Comparison of ENCODE assay signal across 26 cellular contexts in the genomic region with DNA sequence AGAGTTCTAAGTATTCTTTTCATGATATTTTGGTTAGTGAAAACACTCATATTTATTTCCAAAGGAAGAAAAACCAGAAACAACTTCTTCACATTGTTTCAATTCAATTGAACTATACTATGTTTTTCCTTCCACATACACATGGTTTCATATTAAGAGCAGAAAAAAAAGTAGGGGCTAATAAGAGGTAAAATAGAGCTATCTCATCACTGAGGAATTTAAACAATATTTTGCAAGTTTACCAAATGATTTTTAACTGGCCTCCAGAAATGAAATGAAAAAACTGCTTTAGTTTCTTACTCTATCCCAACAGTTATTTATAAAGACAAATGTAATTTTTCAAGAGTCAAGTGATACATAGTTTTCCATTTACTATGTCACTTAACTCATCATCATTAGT.
A peak's percentile ranks its signal among the peaks of the same experiment; 100 is the strongest.
DNase-seq lines count a peak whose midpoint lies in the region; ATAC-seq and TF ChIP-seq lines count a peak whose summit lies in the region.
"Had no signal": no experiment of that assay in that cellular context is flagged by ENCODE, and none has a peak within 500 bp of the region (broad histone marks: within the 10 kb centered on the region; RNA-seq: fewer than 3 reads in every experiment).

No MANE protein-coding gene starts in this region.

- DNase-seq in AG04450 (ENCODE audit: low read depth, low spot score), result peak; percentile 1
- DNase-seq in GM23248, result peak; percentile 42
- peak; percentile 29 for DNase-seq in dedifferentiated amniotic fluid mesenchymal stem cell (ENCODE audit: extremely low spot score)
- DNase-seq in iris pigment epithelial cell (ENCODE audit: low read depth), result peak; percentile 28
- no peak for DNase-seq in AG08396 (ENCODE audit: low spot score)
- no peak for DNase-seq in stomach
- no peak for DNase-seq in HK-2 (ENCODE audit: unreplicated experiment)
- DNase-seq: Caco-2; CD4-positive, alpha-beta memory T cell; DMS 273 treated with DMSO at 0.1 percent for 48 hours; DMS79 treated with DMSO at 0.1 percent for 48 hours; GOT3; HCEC 1CT; KBM-7; MM.1S; NCI-H1092; NCI-H1436 treated with DMSO at 0.1 percent for 48 hours; NCI-H1930; NCI-H510A; SHP77 treated with DMSO at 0.1 percent for 48 hours had no signal

- no peaks in the 10 kb centered on the region for H3K9me2 ChIP-seq in GM23248 (ENCODE audit: insufficient read depth)

- H4K20me1 ChIP-seq in GM23248 (ENCODE audit: insufficient read depth), result no peaks in the 10 kb centered on the region
- H4K20me1 ChIP-seq: BLaER1 treated with 17β-estradiol and CSF1 and Interleukin-3, amounts not matched to agents 10 nM and 100 nM had no signal

- POLR2A ChIA-PET in AG04450 (lab: Yijun Ruan, JAX), result no interaction called here

- in situ Hi-C loops in GM23248 (cut with MboI), result no loop called here

- no peaks in the 10 kb centered on the region for H3K27me3 ChIP-seq in AG04450 (ENCODE audit: control insufficient read depth, insufficient read depth, low read length)
- H3K27me3 ChIP-seq in GM23248 (replicated peaks; ENCODE audit: insufficient read depth), result no peaks in the 10 kb centered on the region
- no peaks in the 10 kb centered on the region for H3K27me3 ChIP-seq in stomach
- H3K27me3 ChIP-seq: BLaER1 treated with 17β-estradiol and CSF1 and Interleukin-3, amounts not matched to agents 10 nM and 100 nM had no signal

- H3K9ac ChIP-seq in GM23248, result no peak overlapping the region
- H3K9ac ChIP-seq: BLaER1 treated with 17β-estradiol and CSF1 and Interleukin-3, amounts not matched to agents 10 nM and 100 nM had no signal

- intact Hi-C loops in stomach (cut with DNase I; ENCODE audit: low total_unique reads), result no loop called here

- H3K27ac ChIP-seq in AG04450 (ENCODE audit: low read depth, low read length) (no peak overlapping the region), GM23248 (no peak overlapping the region), stomach (no peak overlapping the region)
- H3K27ac ChIP-seq: BLaER1 treated with 17β-estradiol and CSF1 and Interleukin-3, amounts not matched to agents 10 nM and 100 nM; HL-60; RWPE1; SK-N-MC had no signal

- H3K36me3 ChIP-seq in GM23248 (ENCODE audit: low read depth) (no peaks in the 10 kb centered on the region), stomach (peaks cover 0 to 31% (median 23%) of the 10 kb centered on the region in 4 donors)

- no peaks in the 10 kb centered on the region for H3F3A ChIP-seq in GM23248 (ENCODE audit: insufficient read depth)

- H3K4me3 ChIP-seq in AG04450 (ENCODE audit: low read depth, low read length) (no peak overlapping the region), GM23248 (no peak overlapping the region), stomach (no peak overlapping the region)
- H3K4me3 ChIP-seq: BLaER1 treated with 17β-estradiol and CSF1 and Interleukin-3, amounts not matched to agents 10 nM and 100 nM; SK-N-MC had no signal

- no peak for ATAC-seq in HG02610 (IDR thresholded peaks at IDR 0.05; ENCODE audit: unreplicated experiment)
- ATAC-seq: HepG2 had no signal

- TF ChIP-seq CTCF in AG04450 (IDR thresholded peaks at IDR 0.05; ENCODE audit: low read depth, low read length), result no peak
- no peak for TF ChIP-seq CTCF in stomach (IDR thresholded peaks at IDR 0.05)

- peaks cover 6% of the 10 kb centered on the region; the same call in 1 of the 2 replicates for H3K4me1 ChIP-seq in GM23248 (ENCODE audit: insufficient read depth)
- no peaks in the 10 kb centered on the region for H3K4me1 ChIP-seq in stomach
- H3K4me1 ChIP-seq: Caco-2 had no signal

- H3K4me2 ChIP-seq in GM23248 (ENCODE audit: unreplicated experiment), result no peak overlapping the region
- H3K4me2 ChIP-seq: BLaER1 treated with 17β-estradiol and CSF1 and Interleukin-3, amounts not matched to agents 10 nM and 100 nM had no signal

- H3K9me3 ChIP-seq in AG04450 (ENCODE audit: control insufficient read depth, insufficient read depth, low read length), result no peaks in the 10 kb centered on the region
- no peaks in the 10 kb centered on the region for H3K9me3 ChIP-seq in GM23248 (ENCODE audit: low read depth)
- H3K9me3 ChIP-seq in stomach, result no peaks in the 10 kb centered on the region
- H3K9me3 ChIP-seq: Caco-2 had no signal

- no peaks in the 10 kb centered on the region for H3K79me2 ChIP-seq in GM23248 (ENCODE audit: insufficient read depth)

- CTCF ChIA-PET in AG04450 (lab: Charles Lee), result interaction anchor here (2.3 to 2.4 kb wide), 2 partner anchors 51 to 149 kb away, joined by 7 to 11 read pairs; no protein-coding TSS in a partner anchor

- no peak for TF ChIP-seq POLR2A in stomach (IDR thresholded peaks at IDR 0.05)

- no peak for TF ChIP-seq EP300 in stomach (IDR thresholded peaks at IDR 0.05)

- H2AFZ ChIP-seq in GM23248, result no peak overlapping the region

Comparison
In these comparisons a context has a peak if more than half of its experiments do, and no peak if none do; other contexts are left out.
1. DNase-seq: peak in AG04450 (single experiment), GM23248 (single experiment), dedifferentiated amniotic fluid mesenchymal stem cell (single experiment) and iris pigment epithelial cell (single experiment); none in AG08396 (single experiment), stomach (single experiment) and HK-2 (single experiment).